12 cellular contexts compared by ENCODE assay signal in genomic region chr5:100690036-100690560, GRCh38.
"Had no signal": no experiment of that assay in that cellular context is flagged by ENCODE, and none has a peak within 500 bp of the region (broad histone marks: within the 10 kb centered on the region; RNA-seq: fewer than 3 reads in every experiment).

No MANE protein-coding gene starts in this region.

- H3K27me3 ChIP-seq: tibial artery had no signal

- DNase-seq: activated B cell treated with CpG ODN at 0.5 μM for 24 hours; activated CD4-positive, alpha-beta T cell treated with anti-CD3 and anti-CD28 coated beads, Interleukin-2, amount 10 ng/mL, durations not matched to agents 24 days and 14 days; activated naive CD4-positive, alpha-beta T cell; cerebellar nuclear complex; dermis blood vessel endothelial cell; endodermal cell; erythroblast; kidney; midbrain; naive B cell; small intestine; tibial artery had no signal

- H3K4me1 ChIP-seq: tibial artery had no signal

- H3K9me3 ChIP-seq: tibial artery had no signal

- FAIRE-seq: small intestine had no signal

- H3K36me3 ChIP-seq: tibial artery had no signal

- H3K4me3 ChIP-seq: tibial artery had no signal

- H3K27ac ChIP-seq: tibial artery had no signal
